Comparison of ENCODE assay signal across 7 cellular contexts in the genomic region with DNA sequence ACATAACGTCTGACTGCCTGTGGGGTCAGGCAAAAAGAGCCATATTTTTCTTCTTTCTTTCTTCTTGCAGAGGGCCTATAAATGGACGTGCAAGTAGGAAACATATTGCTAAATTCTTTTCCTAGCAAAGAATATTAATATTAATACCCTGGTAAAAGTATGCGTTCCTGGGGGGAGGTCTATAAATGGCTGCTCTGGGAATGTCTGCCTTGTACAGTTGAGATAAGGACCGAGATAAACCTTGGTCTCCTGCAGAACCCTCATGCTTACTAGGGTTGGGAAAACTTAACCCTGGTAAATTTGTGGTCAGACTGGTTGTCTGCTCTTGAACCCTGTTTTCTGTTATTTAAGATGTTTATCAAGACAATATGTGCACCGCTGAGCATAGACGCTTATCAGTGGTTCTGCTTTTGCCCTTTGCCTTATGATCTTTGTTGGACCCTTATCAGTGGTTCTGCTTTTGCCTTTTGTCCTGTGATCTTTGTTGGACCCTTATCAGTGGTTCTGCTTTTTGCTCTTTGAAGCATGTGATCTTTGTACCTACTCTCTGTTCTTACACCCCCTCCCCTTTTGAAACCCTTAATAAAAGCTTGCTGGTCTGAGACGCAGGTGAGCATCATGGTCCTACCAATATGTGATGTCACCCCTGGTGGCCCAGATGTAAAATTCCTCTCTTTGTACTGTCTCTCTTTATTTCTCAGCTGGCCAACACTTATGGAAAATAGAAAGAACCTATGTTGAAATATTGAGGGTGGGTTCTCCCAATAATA. TPM values are rescaled to one million over a fixed set of nuclear protein-coding genes. Genes with fewer than 3 reads are reported as not detected.
"Had no signal": no experiment of that assay in that cellular context is flagged by ENCODE, and none has a peak within 500 bp of the region (broad histone marks: within the 10 kb centered on the region; RNA-seq: fewer than 3 reads in every experiment).

No MANE protein-coding gene starts in this region.

RNA-seq across cellular contexts. Expression of gene CYP2A7, which starts 37.7 kb away (rescaled TPM):
- total RNA-seq: HepG2, HT1080, IMR-90, M059J, SK-MEL-5, T-cell had no signal
- polyA plus RNA-seq: HepG2, IMR-90, SK-N-SH had no signal
